Comparison of ENCODE assay signal across 1 cellular context in genomic region chr2:28620801-28621171, GRCh38.
TF ChIP-seq lines count a peak whose summit lies in the region.

No MANE protein-coding gene starts in this region.

TF ChIP-seq in HepG2, 621 proteins besides CTCF, POLR2A, EP300 and RAD21 (continued from another document):
- TF ChIP-seq AHDC1 (CRISPR knock-in tag; IDR thresholded peaks at IDR 0.05; ENCODE audit: borderline replicate concordance) = 0 out of 2 replicates have a peak, but pooled peaks have one; percentile 31
TF ChIP-seq in HepG2: peak in this region for 4.
